26 cellular contexts compared by ENCODE assay signal in the genomic region with DNA sequence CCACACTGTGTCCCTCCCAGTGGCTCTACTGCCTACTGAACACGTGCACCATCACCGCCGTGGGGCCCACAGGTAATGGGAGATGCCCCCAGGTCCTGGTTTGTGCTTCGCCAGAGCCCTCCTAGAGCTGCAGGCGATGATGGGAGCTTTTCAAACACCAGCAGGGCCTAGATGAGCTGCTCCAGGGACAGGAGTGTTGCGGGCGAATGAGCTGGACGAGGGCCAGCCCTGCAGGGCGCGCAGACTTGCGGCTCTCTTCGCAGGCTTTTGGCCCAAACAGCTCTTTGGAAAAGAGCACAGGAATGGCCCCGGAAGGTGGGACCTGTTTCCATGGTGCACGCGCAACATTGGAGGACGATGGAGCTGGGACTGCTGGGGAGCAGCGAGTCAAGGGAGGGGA.
DNase-seq lines count a peak whose midpoint lies in the region; ATAC-seq and TF ChIP-seq lines count a peak whose summit lies in the region.
"Had no signal": no experiment of that assay in that cellular context is flagged by ENCODE, and none has a peak within 500 bp of the region (broad histone marks: within the 10 kb centered on the region; RNA-seq: fewer than 3 reads in every experiment).

No MANE protein-coding gene starts in this region.

- TF ChIP-seq CTCF in nephron (IDR thresholded peaks at IDR 0.05; ENCODE audit: unreplicated experiment in 3 of 3) (no peak), body of pancreas (IDR thresholded peaks at IDR 0.05) (no peak)

- ATAC-seq in body of pancreas (no peak), HG02973 (IDR thresholded peaks at IDR 0.05; ENCODE audit: unreplicated experiment) (no peak)
- ATAC-seq: GM12878; left cardiac atrium; stimulated activated effector memory CD8-positive, alpha-beta T cell treated with anti-CD3 and anti-CD28 coated beads, Interleukin-12 subunit alpha, Interleukin-12 subunit beta, amount 100 ng/mL, for 72 hours had no signal

- no peaks in the 10 kb centered on the region for H3K9me3 Mint-ChIP-seq in nephron
- H3K9me3 Mint-ChIP-seq: stimulated activated effector memory CD8-positive, alpha-beta T cell treated with anti-CD3 and anti-CD28 coated beads, Interleukin-12 subunit alpha, Interleukin-12 subunit beta, amount 100 ng/mL, for 72 hours; type B pancreatic cell had no signal

- H3K27me3 ChIP-seq in body of pancreas = peaks cover 0 to 6% of the 10 kb centered on the region in 2 donors
- H3K27me3 ChIP-seq: ovary had no signal

- no peak overlapping the region for H3K4me3 ChIP-seq in body of pancreas
- H3K4me3 ChIP-seq: GM12878, ovary had no signal

- peaks cover 62% of the 10 kb centered on the region for H3K4me1 Mint-ChIP-seq in nephron
- H3K4me1 Mint-ChIP-seq: stimulated activated effector memory CD8-positive, alpha-beta T cell treated with anti-CD3 and anti-CD28 coated beads, Interleukin-12 subunit alpha, Interleukin-12 subunit beta, amount 100 ng/mL, for 72 hours had no signal

- H3K4me3 Mint-ChIP-seq in nephron = peak overlapping the region in 1 of 3 experiments; percentile 24
- H3K4me3 Mint-ChIP-seq: activated naive CD8-positive, alpha-beta T cell; stimulated activated effector memory CD8-positive, alpha-beta T cell treated with anti-CD3 and anti-CD28 coated beads, Interleukin-12 subunit alpha, Interleukin-12 subunit beta, amount 100 ng/mL, for 72 hours; type B pancreatic cell had no signal

- no peaks in the 10 kb centered on the region for H3K36me3 Mint-ChIP-seq in nephron (ENCODE audit: low read depth)
- H3K36me3 Mint-ChIP-seq: activated naive CD8-positive, alpha-beta T cell; stimulated activated effector memory CD8-positive, alpha-beta T cell treated with anti-CD3 and anti-CD28 coated beads, Interleukin-12 subunit alpha, Interleukin-12 subunit beta, amount 100 ng/mL, for 72 hours; type B pancreatic cell had no signal

- no peak overlapping the region for H3K27ac ChIP-seq in body of pancreas
- H3K27ac ChIP-seq: ovary, WERI-Rb-1 had no signal

- WGBS in body of pancreas, 2 donors = 88 to 96% methylated on average over 4 to 15 of the region's 17 CpGs

- intact Hi-C loops in body of pancreas (cut with DNase I) = no loop called here

- no peaks in the 10 kb centered on the region for H3K4me1 ChIP-seq in body of pancreas

- H3K27ac Mint-ChIP-seq in nephron = peak overlapping the region; percentile 4 to 81 (median 69)
- H3K27ac Mint-ChIP-seq: activated naive CD8-positive, alpha-beta T cell; stimulated activated effector memory CD8-positive, alpha-beta T cell treated with anti-CD3 and anti-CD28 coated beads, Interleukin-12 subunit alpha, Interleukin-12 subunit beta, amount 100 ng/mL, for 72 hours; type B pancreatic cell had no signal

- peaks cover 27% of the 10 kb centered on the region for H3K27me3 Mint-ChIP-seq in nephron (ENCODE audit: low read depth)
- H3K27me3 Mint-ChIP-seq: activated naive CD8-positive, alpha-beta T cell had no signal

- H3K9me3 ChIP-seq in body of pancreas = no peaks in the 10 kb centered on the region
- H3K9me3 ChIP-seq: ovary had no signal

- TF ChIP-seq POLR2A in body of pancreas (IDR thresholded peaks at IDR 0.05) = no peak

- DNase-seq in DMS153 (lab: John Stamatoyannopoulos, UW) = peak; percentile 39
- no peak for DNase-seq in DMS153 treated with DMSO at 0.1 percent for 48 hours (lab: John Stamatoyannopoulos, UW; ENCODE audit: unreplicated experiment)
- peak; percentile 63 for DNase-seq in DMS79 treated with DMSO at 0.1 percent for 48 hours (lab: John Stamatoyannopoulos, UW)
- DNase-seq in NCI-H345 treated with DMSO at 0.1 percent for 48 hours (lab: John Stamatoyannopoulos, UW; ENCODE audit: unreplicated experiment) = peak; percentile 84
- DNase-seq in body of pancreas = no peak
- no peak for DNase-seq in T-helper 2 cell
- DNase-seq: 8988T; activated CD4-positive, alpha-beta T cell treated with anti-CD3 and anti-CD28 coated beads, Interleukin-2, amount 50 U/mL, for 1 hour; activated effector memory CD4-positive, alpha-beta T cell treated with Interleukin-2 at 50 U/mL for 16 hours; activated T-cell treated with anti-CD3 and anti-CD28 coated beads, Interleukin-2, amount 50 U/mL, for 1 hour; GOT3; hippocampal formation; left cardiac atrium; NCI-H1930; retina; SHP77; substantia nigra; T1000; WERI-Rb-1 had no signal

- no peaks in the 10 kb centered on the region for H3K36me3 ChIP-seq in body of pancreas (replicated peaks in 1 of 2; ENCODE audit: insufficient read depth in 1 of 2, low read depth in 2 of 2)
- H3K36me3 ChIP-seq: ovary, WERI-Rb-1 had no signal

Comparison
In these comparisons a context has a peak if more than half of its experiments do, and no peak if none do; other contexts are left out.
1. DNase-seq: peak in DMS153 (single experiment), DMS79 treated with DMSO at 0.1 percent for 48 hours (single experiment) and NCI-H345 treated with DMSO at 0.1 percent for 48 hours (single experiment); none in DMS153 treated with DMSO at 0.1 percent for 48 hours (single experiment), body of pancreas (0 of 4) and T-helper 2 cell (0 of 5).